8 cellular contexts compared by ENCODE assay signal in genomic region chr4:139301143-139301820, GRCh38. TPM values are rescaled to one million over a fixed set of nuclear protein-coding genes. Genes with fewer than 3 reads are reported as not detected.
DNase-seq lines count a peak whose midpoint lies in the region; ATAC-seq and TF ChIP-seq lines count a peak whose summit lies in the region.

TSS of gene NAA15 (plus strand) at chr4:139301505. CDS start at chr4:139301778, 273 bp downstream.

- H3K4me3 ChIP-seq in MG63 (peak within 1 kb of the TSS; percentile 79), fibroblast of the aortic adventitia (ENCODE audit: low read depth, low read length) (peak within 1 kb of the TSS; percentile 93)

- peaks cover 34 to 36% (median 35%) of the 10 kb centered on the region in 3 experiments for H3K36me3 Mint-ChIP-seq in H9 (ENCODE audit: insufficient read depth in 1 of 3, low read depth in 3 of 3)
- peaks cover 29% of the 10 kb centered on the region for H3K36me3 Mint-ChIP-seq in nephron progenitor cell (ENCODE audit: low read depth)

- peak within 1 kb of the TSS; percentile 97 to 100 for H3K4me3 Mint-ChIP-seq in H9
- peak within 1 kb of the TSS; percentile 100 for H3K4me3 Mint-ChIP-seq in nephron progenitor cell
- H3K4me3 Mint-ChIP-seq in stimulated activated naive CD8-positive, alpha-beta T cell treated with anti-CD3 and anti-CD28 coated beads, Interleukin-15, amount 100 ng/mL, for 72 hours: peak within 1 kb of the TSS; percentile 92

- peaks cover 3% of the 10 kb centered on the region for H3K23me2 ChIP-seq in H9 (ENCODE audit: insufficient read length, low read depth, low read length, poor library complexity, severe bottlenecking)

- peak within 1 kb of the TSS; percentile 28 for H3K56ac ChIP-seq in H9 (ENCODE audit: insufficient read length, low read depth, low read length)

- peak within 1 kb of the TSS; percentile 81 for H3K4me2 ChIP-seq in H9 (ENCODE audit: insufficient read depth, insufficient read length, low read length)

- H3K27me3 Mint-ChIP-seq in H9 (ENCODE audit: low read depth): no peaks in the 10 kb centered on the region
- no peaks in the 10 kb centered on the region for H3K27me3 Mint-ChIP-seq in nephron progenitor cell (ENCODE audit: low read depth, poor library complexity)
- H3K27me3 Mint-ChIP-seq in stimulated activated naive CD8-positive, alpha-beta T cell treated with anti-CD3 and anti-CD28 coated beads, Interleukin-15, amount 100 ng/mL, for 72 hours: no peaks in the 10 kb centered on the region

- H3K79me1 ChIP-seq in H9 (ENCODE audit: insufficient read depth, low read depth, low read length, poor library complexity, severe bottlenecking): no peaks in the 10 kb centered on the region

- H3K4me1 Mint-ChIP-seq in H9: peaks cover 22 to 27% of the 10 kb centered on the region in 2 experiments
- H3K4me1 Mint-ChIP-seq in nephron progenitor cell: peaks cover 46% of the 10 kb centered on the region
- H3K4me1 Mint-ChIP-seq in stimulated activated naive CD8-positive, alpha-beta T cell treated with anti-CD3 and anti-CD28 coated beads, Interleukin-15, amount 100 ng/mL, for 72 hours: peaks cover 57% of the 10 kb centered on the region

- H3T11ph ChIP-seq in H9 (ENCODE audit: low read length): no peak within 1 kb of the TSS

- no peak for TF ChIP-seq CTCF in H9 (conservative IDR thresholded peaks at IDR 0.05)
- TF ChIP-seq CTCF in fibroblast of the aortic adventitia (IDR thresholded peaks at IDR 0.05; ENCODE audit: insufficient read depth, low read length): no peak
- no peak for TF ChIP-seq CTCF in nephron progenitor cell (IDR thresholded peaks at IDR 0.05)

- peak within 1 kb of the TSS; percentile 91 for H3K18ac ChIP-seq in H9 (ENCODE audit: insufficient read length, low read depth, low read length)

- H3K23ac ChIP-seq in H9 (ENCODE audit: insufficient read length, low read depth, low read length): no peak within 1 kb of the TSS

- DNase-seq in ELR (ENCODE audit: low read depth): peak; percentile 98
- peak; percentile 99 for DNase-seq in H9
- DNase-seq in MG63: peak; percentile 96
- peak; percentile 83 for DNase-seq in SHP77 treated with DMSO at 0.1 percent for 48 hours (lab: John Stamatoyannopoulos, UW)
- peak; percentile 99 for DNase-seq in activated effector memory CD4-positive, alpha-beta T cell treated with anti-CD3 and anti-CD28 coated beads, Interleukin-2, amount 50 U/mL, for 16 hours
- peak; percentile 96 for DNase-seq in fibroblast of the aortic adventitia (ENCODE audit: low read depth)
- peak; percentile 96 for DNase-seq in nephron progenitor cell
- DNase-seq in stimulated activated naive CD8-positive, alpha-beta T cell treated with anti-CD3 and anti-CD28 coated beads, Interleukin-15, amount 100 ng/mL, for 72 hours: peak; percentile 96 to 98

- H3K9me3 Mint-ChIP-seq in H9: peaks cover 15 to 17% of the 10 kb centered on the region in 2 experiments
- peaks cover 27% of the 10 kb centered on the region for H3K9me3 Mint-ChIP-seq in nephron progenitor cell
- no peaks in the 10 kb centered on the region for H3K9me3 Mint-ChIP-seq in stimulated activated naive CD8-positive, alpha-beta T cell treated with anti-CD3 and anti-CD28 coated beads, Interleukin-15, amount 100 ng/mL, for 72 hours

- H3K9ac ChIP-seq in H9 (ENCODE audit: extremely low read depth, insufficient read length, low read length): peak within 1 kb of the TSS; percentile 91

- H4K5ac ChIP-seq in H9 (ENCODE audit: insufficient read length, low read depth, low read length): no peak within 1 kb of the TSS

- WGBS in H9 (ENCODE audit: extremely low coverage, insufficient read length, low lambda C conversion rate): no CpG with 5 or more reads among the region's 59 CpGs

- H2AFZ ChIP-seq in H9 (ENCODE audit: low read length): peak within 1 kb of the TSS; percentile 95

- H2BK12ac ChIP-seq in H9 (ENCODE audit: insufficient read length, low read depth, low read length): no peak within 1 kb of the TSS

- peak; percentile 92 for ATAC-seq in stimulated activated naive CD8-positive, alpha-beta T cell treated with anti-CD3 and anti-CD28 coated beads, Interleukin-15, amount 100 ng/mL, for 72 hours

- no peak within 1 kb of the TSS for H4K91ac ChIP-seq in H9 (ENCODE audit: insufficient read length, low read depth, low read length)

- H3K79me2 ChIP-seq in H9 (ENCODE audit: insufficient read depth, low read length): peaks cover 40% of the 10 kb centered on the region

- no peak within 1 kb of the TSS; the same call in 1 of the 2 replicates for H3K4ac ChIP-seq in H9 (ENCODE audit: low read depth, low read length)

- H2BK120ac ChIP-seq in H9 (ENCODE audit: low read depth, low read length, poor library complexity, severe bottlenecking): no peak within 1 kb of the TSS

- no peaks in the 10 kb centered on the region for H4K20me1 ChIP-seq in H9 (ENCODE audit: control insufficient read depth, insufficient read depth, insufficient read length)

- H2AK5ac ChIP-seq in H9 (ENCODE audit: insufficient read length, low read length): no peak within 1 kb of the TSS

- peaks cover 20% of the 10 kb centered on the region for H3K36me3 ChIP-seq in MG63

- H3K27ac ChIP-seq in H9 (ENCODE audit: insufficient read length, low read depth, low read length): peak within 1 kb of the TSS; percentile 76

- H2BK20ac ChIP-seq in H9 (ENCODE audit: low read depth, low read length, poor library complexity, severe bottlenecking): no peak within 1 kb of the TSS

- H3K9me3 ChIP-seq in H9 (ENCODE audit: control insufficient read depth, low read depth, low read length): no peaks in the 10 kb centered on the region
- H3K9me3 ChIP-seq in MG63: no peaks in the 10 kb centered on the region

- H3K27ac Mint-ChIP-seq in H9 (peak within 1 kb of the TSS; percentile 99), nephron progenitor cell (peak within 1 kb of the TSS; percentile 100)
- peak within 1 kb of the TSS; percentile 98 for H3K27ac Mint-ChIP-seq in stimulated activated naive CD8-positive, alpha-beta T cell treated with anti-CD3 and anti-CD28 coated beads, Interleukin-15, amount 100 ng/mL, for 72 hours

- H3K14ac ChIP-seq in H9 (ENCODE audit: insufficient read depth, low read length): peak within 1 kb of the TSS; percentile 93

- H2BK5ac ChIP-seq in H9 (ENCODE audit: insufficient read length, low read length): peak within 1 kb of the TSS; percentile 14

- no peaks in the 10 kb centered on the region for H3K27me3 ChIP-seq in H9 (ENCODE audit: insufficient read depth, low read length)
- H3K27me3 ChIP-seq in MG63: no peaks in the 10 kb centered on the region

- no peak within 1 kb of the TSS for H4K8ac ChIP-seq in H9 (replicated peaks; ENCODE audit: insufficient read length, low read depth, low read length)

- peaks cover under 1% of the 10 kb centered on the region; the same call in 1 of the 2 replicates for H3K4me1 ChIP-seq in H9 (ENCODE audit: insufficient read depth, low read length)

- no peak within 1 kb of the TSS for H2BK15ac ChIP-seq in H9 (ENCODE audit: low read depth, low read length)

RNA-seq across cellular contexts. Expression of gene NAA15, which starts in this region (rescaled TPM):
- total RNA-seq in H9 (2021) (115 TPM in 2 replicates), fibroblast of the aortic adventitia (ENCODE audit: low replicate concordance) (46.5 and 51.4 TPM in 2 replicates)
- total RNA-seq in MG63 (2014; rRNA removed; shearing (Covaris generic); ENCODE audit: low replicate concordance): 16.6 and 30.7 TPM in 2 replicates

Comparison
In these comparisons a context has a peak if more than half of its experiments do, and no peak if none do; other contexts are left out.
1. Peak in every context shown above with its lines: DNase-seq, ATAC-seq, H3K4me3 ChIP-seq and H3K27ac ChIP-seq.